Comparison of ENCODE assay signal across 14 cellular contexts in the genomic region with DNA sequence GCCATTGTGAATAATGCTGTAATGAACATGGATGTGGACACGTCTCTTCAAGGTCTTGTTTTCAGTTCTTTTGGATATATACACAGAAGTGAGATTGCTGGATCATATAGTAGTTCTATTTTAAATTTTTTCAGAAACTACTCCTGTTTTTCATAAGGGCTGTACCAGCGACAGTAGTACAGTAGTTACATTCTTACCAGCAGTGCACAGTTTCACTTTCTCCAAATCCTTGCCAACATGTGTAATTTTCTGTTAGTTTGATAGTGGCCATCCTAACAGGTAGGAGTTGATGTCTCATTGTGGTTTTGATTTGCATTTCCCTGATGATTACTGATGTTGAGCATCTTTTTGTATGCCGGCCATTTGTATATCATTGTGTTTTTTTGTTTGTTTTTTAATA.
DNase-seq lines count a peak whose midpoint lies in the region; ATAC-seq lines count a peak whose summit lies in the region.
"Had no signal": no experiment of that assay in that cellular context is flagged by ENCODE, and none has a peak within 500 bp of the region (broad histone marks: within the 10 kb centered on the region; RNA-seq: fewer than 3 reads in every experiment).

No MANE protein-coding gene starts in this region.

- no peaks in the 10 kb centered on the region for H3K9me3 ChIP-seq in aorta (ENCODE audit: control insufficient read depth, low read length)
- H3K9me3 ChIP-seq: colonic mucosa had no signal

- H3K27me3 Mint-ChIP-seq in activated CD8-positive, alpha-beta memory T cell treated with anti-CD3 and anti-CD28 coated beads, Interleukin-2, amount 10 ng/mL, durations not matched to agents 7 days and 5 days, result no peaks in the 10 kb centered on the region
- H3K27me3 Mint-ChIP-seq: naive thymus-derived CD8-positive, alpha-beta T cell had no signal

- H3K4me1 ChIP-seq in aorta (ENCODE audit: control insufficient read depth in 1 of 2, insufficient read depth in 2 of 2, low read length in 2 of 2), result peaks cover 0 to 8% of the 10 kb centered on the region in 2 donors
- H3K4me1 ChIP-seq: foreskin keratinocyte, SJSA1 had no signal

- no peak overlapping the region for H3K4me3 ChIP-seq in aorta (ENCODE audit: low read length in 2 of 2)
- H3K4me3 ChIP-seq: colonic mucosa, SJSA1 had no signal

- H3K9me3 Mint-ChIP-seq in activated CD8-positive, alpha-beta memory T cell treated with anti-CD3 and anti-CD28 coated beads, Interleukin-2, amount 10 ng/mL, durations not matched to agents 7 days and 5 days (ENCODE audit: low read depth), result no peaks in the 10 kb centered on the region
- H3K9me3 Mint-ChIP-seq in stimulated activated effector memory CD8-positive, alpha-beta T cell treated with anti-CD3 and anti-CD28 coated beads, Interleukin-12 subunit alpha, Interleukin-12 subunit beta, amount 100 ng/mL, for 72 hours, result no peaks in the 10 kb centered on the region

- H3K36me3 ChIP-seq in aorta (ENCODE audit: control insufficient read depth in 1 of 2, insufficient read depth in 2 of 2, low read length in 1 of 2), result no peaks in the 10 kb centered on the region
- H3K36me3 ChIP-seq: colonic mucosa had no signal

- no peak overlapping the region for H3K27ac Mint-ChIP-seq in activated CD8-positive, alpha-beta memory T cell treated with anti-CD3 and anti-CD28 coated beads, Interleukin-2, amount 10 ng/mL, durations not matched to agents 7 days and 5 days
- no peak overlapping the region for H3K27ac Mint-ChIP-seq in stimulated activated effector memory CD8-positive, alpha-beta T cell treated with anti-CD3 and anti-CD28 coated beads, Interleukin-12 subunit alpha, Interleukin-12 subunit beta, amount 100 ng/mL, for 72 hours

- H3K4me1 Mint-ChIP-seq in activated CD8-positive, alpha-beta memory T cell treated with anti-CD3 and anti-CD28 coated beads, Interleukin-2, amount 10 ng/mL, durations not matched to agents 7 days and 5 days, result peaks cover 26% of the 10 kb centered on the region
- H3K4me1 Mint-ChIP-seq in stimulated activated effector memory CD8-positive, alpha-beta T cell treated with anti-CD3 and anti-CD28 coated beads, Interleukin-12 subunit alpha, Interleukin-12 subunit beta, amount 100 ng/mL, for 72 hours, result peaks cover 64% of the 10 kb centered on the region

- H3K36me3 Mint-ChIP-seq in activated CD8-positive, alpha-beta memory T cell treated with anti-CD3 and anti-CD28 coated beads, Interleukin-2, amount 10 ng/mL, durations not matched to agents 7 days and 5 days, result peaks cover 27% of the 10 kb centered on the region
- no peaks in the 10 kb centered on the region for H3K36me3 Mint-ChIP-seq in stimulated activated effector memory CD8-positive, alpha-beta T cell treated with anti-CD3 and anti-CD28 coated beads, Interleukin-12 subunit alpha, Interleukin-12 subunit beta, amount 100 ng/mL, for 72 hours

- H3K27ac ChIP-seq in aorta (ENCODE audit: low read depth in 1 of 2, low read length in 2 of 2), result no peak overlapping the region
- H3K27ac ChIP-seq: colonic mucosa, foreskin keratinocyte, SJSA1 had no signal

- 84 to 96% methylated on average over 3 of the region's 3 CpGs for WGBS in aorta, 2 donors

- no peak for DNase-seq in activated CD8-positive, alpha-beta memory T cell treated with anti-CD3 and anti-CD28 coated beads, Interleukin-2, amount 10 ng/mL, durations not matched to agents 7 days and 5 days
- no peak for DNase-seq in activated CD8-positive, alpha-beta memory T cell treated with anti-CD3 and anti-CD28 coated beads, Interleukin-2, amount 50 U/mL, for 4 hours
- DNase-seq in stimulated activated effector memory CD8-positive, alpha-beta T cell treated with anti-CD3 and anti-CD28 coated beads, Interleukin-12 subunit alpha, Interleukin-12 subunit beta, amount 100 ng/mL, for 72 hours (ENCODE audit: low spot score in 2 of 2), result no peak
- DNase-seq in stimulated activated CD4-positive, alpha-beta T cell treated with anti-CD3 and anti-CD28 coated beads, Interleukin-4, amount 100 ng/mL, for 1 hour, result no peak
- DNase-seq in activated CD4-positive, alpha-beta T cell treated with anti-CD3 and anti-CD28 coated beads, Interleukin-2, amount 50 U/mL, for 48 hours, result no peak
- no peak for DNase-seq in aorta
- DNase-seq: Calu3; colonic mucosa; foreskin keratinocyte; naive thymus-derived CD8-positive, alpha-beta T cell; NCI-H69 had no signal

- CTCF ChIA-PET in activated CD8-positive, alpha-beta memory T cell treated with anti-CD3 and anti-CD28 coated beads, Interleukin-2, amount 10 ng/mL, durations not matched to agents 7 days and 5 days (lab: Charles Lee), result no interaction called here

- no peaks in the 10 kb centered on the region for H3K27me3 ChIP-seq in aorta (ENCODE audit: control insufficient read depth in 1 of 2, insufficient read depth in 2 of 2, low read length in 1 of 2)
- H3K27me3 ChIP-seq: colonic mucosa, foreskin keratinocyte, SJSA1 had no signal

- H3K4me3 Mint-ChIP-seq in activated CD8-positive, alpha-beta memory T cell treated with anti-CD3 and anti-CD28 coated beads, Interleukin-2, amount 10 ng/mL, durations not matched to agents 7 days and 5 days, result peak overlapping the region; percentile 6
- no peak overlapping the region for H3K4me3 Mint-ChIP-seq in stimulated activated effector memory CD8-positive, alpha-beta T cell treated with anti-CD3 and anti-CD28 coated beads, Interleukin-12 subunit alpha, Interleukin-12 subunit beta, amount 100 ng/mL, for 72 hours

- intact Hi-C loops in aorta (cut with DNase I), result no loop called here

- ATAC-seq in activated CD8-positive, alpha-beta memory T cell treated with anti-CD3 and anti-CD28 coated beads, Interleukin-2, amount 10 ng/mL, durations not matched to agents 7 days and 5 days, result peak; percentile 42
- peak; percentile 49 for ATAC-seq in GM21619 (IDR thresholded peaks at IDR 0.05; ENCODE audit: unreplicated experiment)
- peak; percentile 54 for ATAC-seq in HG03175 (IDR thresholded peaks at IDR 0.05; ENCODE audit: unreplicated experiment)
- ATAC-seq in stimulated activated effector memory CD8-positive, alpha-beta T cell treated with anti-CD3 and anti-CD28 coated beads, Interleukin-12 subunit alpha, Interleukin-12 subunit beta, amount 100 ng/mL, for 72 hours, result peak; percentile 77
- no peak for ATAC-seq in aorta (ENCODE audit: low FRiP score)
- ATAC-seq: foreskin keratinocyte had no signal
